In genomic region chr21:41833138-41834115, GRCh38 we compare ENCODE assay signal across 12 cellular contexts.
DNase-seq lines count a peak whose midpoint lies in the region; ATAC-seq and TF ChIP-seq lines count a peak whose summit lies in the region.
"Had no signal": no experiment of that assay in that cellular context is flagged by ENCODE, and none has a peak within 500 bp of the region (broad histone marks: within the 10 kb centered on the region; RNA-seq: fewer than 3 reads in every experiment).

No MANE protein-coding gene starts in this region.

- peak overlapping the region; percentile 82 for H3K4me2 ChIP-seq in MM.1S (ENCODE audit: low read depth, low read length)

- peak overlapping the region; percentile 57 for H3K9ac ChIP-seq in MM.1S (ENCODE audit: low read length)

- 0 out of 2 replicates have a peak overlapping the region, but pooled peaks have one; percentile 2 for H3K4me3 ChIP-seq in MM.1S (ENCODE audit: low read length)
- H3K4me3 ChIP-seq: heart left ventricle had no signal

- no peaks in the 10 kb centered on the region for H4K20me1 ChIP-seq in MM.1S (ENCODE audit: insufficient read depth, low read length)

- peak; percentile 67 for ATAC-seq in HG02798 (IDR thresholded peaks at IDR 0.05; ENCODE audit: poor library complexity, unreplicated experiment)
- ATAC-seq: stimulated activated effector memory CD8-positive, alpha-beta T cell treated with anti-CD3 and anti-CD28 coated beads, Interleukin-12 subunit alpha, Interleukin-12 subunit beta, amount 100 ng/mL, for 72 hours had no signal

- peaks cover 18% of the 10 kb centered on the region for H3K79me2 ChIP-seq in MM.1S (ENCODE audit: low read length)

- peak overlapping the region; percentile 93 for H3K27ac ChIP-seq in MM.1S (ENCODE audit: low read length)
- H3K27ac ChIP-seq: heart left ventricle had no signal

- H3K9me2 ChIP-seq in MM.1S (replicated peaks; ENCODE audit: insufficient read depth, low read length), result no peaks in the 10 kb centered on the region

- H2AFZ ChIP-seq in MM.1S (ENCODE audit: low read length), result peak overlapping the region; percentile 53

- TF ChIP-seq POLR2A in GM10847 (IDR thresholded peaks at IDR 0.05; ENCODE audit: extremely low read depth, insufficient read length), result peak; percentile 38

- no peaks in the 10 kb centered on the region for H3K36me3 ChIP-seq in MM.1S (replicated peaks; ENCODE audit: insufficient read depth, low read length)

- H3K9me3 ChIP-seq in MM.1S (replicated peaks; ENCODE audit: insufficient read depth, low read length), result no peaks in the 10 kb centered on the region
- H3K9me3 ChIP-seq: heart left ventricle had no signal

- peaks cover 38% of the 10 kb centered on the region for H3K4me1 ChIP-seq in MM.1S (ENCODE audit: low read length)
- H3K4me1 ChIP-seq: heart left ventricle had no signal

- DNase-seq in GM19240 (ENCODE audit: insufficient read length, low spot score) (peak; percentile 87), MM.1S (peak; percentile 95), DMS153 (lab: John Stamatoyannopoulos, UW) (no peak), NCI-H1436 (lab: John Stamatoyannopoulos, UW) (no peak), NCI-H2227 treated with DMSO at 0.1 percent for 48 hours (lab: John Stamatoyannopoulos, UW) (no peak), NCI-H748 treated with DMSO at 0.1 percent for 48 hours (lab: John Stamatoyannopoulos, UW) (no peak)
- DNase-seq: heart left ventricle, KBM-7, NCI-H345 had no signal

- H3F3A ChIP-seq in MM.1S (ENCODE audit: insufficient read depth, low read length), result peaks cover 28% of the 10 kb centered on the region

- TF ChIP-seq CTCF in MM.1S (IDR thresholded peaks at IDR 0.05; ENCODE audit: low read length), result no peak; the same call in 1 of the 2 replicates

- no peaks in the 10 kb centered on the region for H3K27me3 ChIP-seq in MM.1S (replicated peaks; ENCODE audit: insufficient read depth, low read length)
- H3K27me3 ChIP-seq: heart left ventricle had no signal

Comparison
In these comparisons a context has a peak if more than half of its experiments do, and no peak if none do; other contexts are left out.
1. DNase-seq: peak in GM19240 (single experiment) and MM.1S (single experiment); none in DMS153 (single experiment), NCI-H1436 (single experiment), NCI-H2227 treated with DMSO at 0.1 percent for 48 hours (single experiment) and NCI-H748 treated with DMSO at 0.1 percent for 48 hours (single experiment).